18 cellular contexts compared by ENCODE assay signal in the genomic region with DNA sequence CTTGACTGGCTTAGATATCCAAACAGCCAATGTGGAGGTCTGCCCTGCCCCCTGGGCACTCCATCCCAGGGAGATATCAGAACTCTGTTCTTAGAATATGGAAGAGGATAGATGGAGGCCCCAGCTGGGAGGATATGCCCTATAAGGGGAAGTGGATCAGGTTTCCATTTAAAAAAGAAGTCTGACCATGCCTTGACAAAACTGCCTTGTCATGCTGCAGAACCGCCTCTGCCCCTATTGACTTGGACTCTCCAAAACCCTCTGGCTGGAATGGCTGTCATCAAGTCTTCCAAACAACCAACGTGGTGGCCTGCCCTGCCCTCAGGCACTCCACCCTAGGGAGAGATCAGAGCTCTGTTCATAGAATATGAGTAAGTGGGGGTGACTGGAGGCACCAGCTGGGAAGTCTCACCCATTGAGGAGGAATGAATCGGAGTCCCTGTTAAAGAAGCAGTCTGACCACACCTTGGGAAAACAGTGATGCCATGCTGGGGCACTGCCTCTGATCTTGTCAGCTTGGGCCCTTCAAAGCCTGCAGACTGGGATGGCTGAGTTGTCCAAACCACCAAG.
DNase-seq lines count a peak whose midpoint lies in the region; ATAC-seq, FAIRE-seq and TF ChIP-seq lines count a peak whose summit lies in the region.
"Had no signal": no experiment of that assay in that cellular context is flagged by ENCODE, and none has a peak within 500 bp of the region (broad histone marks: within the 10 kb centered on the region; RNA-seq: fewer than 3 reads in every experiment).

No MANE protein-coding gene starts in this region.

- no peak overlapping the region for H3K4me3 Mint-ChIP-seq in activated naive CD4-positive, alpha-beta T cell treated with anti-CD3 and anti-CD28 coated beads for 36 hours
- H3K4me3 Mint-ChIP-seq in stimulated activated naive B cell treated with anti-CD40 and anti-IgM and Interleukin-4, amounts not matched to agents 10 μg/mL and 1 μg/mL and 100 μg/mL, for 72 hours, result peak overlapping the region; percentile 33 to 56
- H3K4me3 Mint-ChIP-seq: HFFc6 had no signal

- TF ChIP-seq CTCF in PC-3 (conservative IDR thresholded peaks at IDR 0.05; ENCODE audit: low read depth, low read length) (no peak), K562 (IDR thresholded peaks at IDR 0.05 in 2 of 3, conservative IDR thresholded peaks at IDR 0.05 in 1 of 3; ENCODE audit: insufficient read depth in 2 of 3, low read depth in 1 of 3, low read length in 3 of 3) (no peak)

- peaks cover 62% of the 10 kb centered on the region for H3K4me1 Mint-ChIP-seq in activated naive CD4-positive, alpha-beta T cell treated with anti-CD3 and anti-CD28 coated beads for 36 hours (ENCODE audit: low read depth)
- peaks cover 36 to 64% of the 10 kb centered on the region in 2 donors for H3K4me1 Mint-ChIP-seq in stimulated activated naive B cell treated with anti-CD40 and anti-IgM and Interleukin-4, amounts not matched to agents 10 μg/mL and 1 μg/mL and 100 μg/mL, for 72 hours

- H2AFZ ChIP-seq in PC-3 (ENCODE audit: low read length) (no peak overlapping the region), K562 (ENCODE audit: low read depth, low read length) (peak overlapping the region; percentile 38)

- H3K4me3 ChIP-seq in PC-3 (ENCODE audit: low read length) (no peak overlapping the region), K562 (peak overlapping the region; percentile 67)
- H3K4me3 ChIP-seq: cardiac muscle cell, thyroid gland had no signal

- H3K9me2 ChIP-seq in PC-3 (replicated peaks; ENCODE audit: low read length), result no peaks in the 10 kb centered on the region

- no peak overlapping the region for H3K4me2 ChIP-seq in PC-3 (ENCODE audit: low read length)
- H3K4me2 ChIP-seq in K562 (ENCODE audit: insufficient read depth, low read length), result peak overlapping the region; percentile 91

- H4K20me1 ChIP-seq in PC-3 (ENCODE audit: low read length) (no peaks in the 10 kb centered on the region), K562 (replicated peaks; ENCODE audit: control insufficient read depth, insufficient read depth, low read length) (no peaks in the 10 kb centered on the region)

- H3K9ac ChIP-seq in PC-3 (ENCODE audit: low read length), result no peak overlapping the region
- peak overlapping the region; percentile 90; a peak in 3 of 4 replicates for H3K9ac ChIP-seq in K562 (ENCODE audit: insufficient read depth in 1 of 2, low read depth in 2 of 2, low read length in 2 of 2)

- peaks cover 4% of the 10 kb centered on the region for H3K36me3 Mint-ChIP-seq in activated naive CD4-positive, alpha-beta T cell treated with anti-CD3 and anti-CD28 coated beads for 36 hours (ENCODE audit: low read depth)
- H3K36me3 Mint-ChIP-seq in stimulated activated naive B cell treated with anti-CD40 and anti-IgM and Interleukin-4, amounts not matched to agents 10 μg/mL and 1 μg/mL and 100 μg/mL, for 72 hours, result peaks cover 4 to 12% of the 10 kb centered on the region in 2 donors
- H3K36me3 Mint-ChIP-seq: activated naive CD4-positive, alpha-beta T cell treated with anti-CD3 and anti-CD28 coated beads, Interleukin-2, amount 50 U/mL, for 24 hours had no signal

- H3K79me2 ChIP-seq in PC-3 (ENCODE audit: low read length) (no peaks in the 10 kb centered on the region), K562 (ENCODE audit: control insufficient read depth, insufficient read depth, low read length) (peaks cover 17% of the 10 kb centered on the region)

- H3K4me1 ChIP-seq in PC-3 (ENCODE audit: insufficient read depth, low read length) (no peaks in the 10 kb centered on the region), K562 (replicated peaks in 1 of 2; ENCODE audit: control insufficient read depth in 2 of 2, insufficient read depth in 2 of 2, low read length in 2 of 2) (peaks cover 9 to 13% of the 10 kb centered on the region in 2 experiments; a peak in 3 of 5 replicates)
- H3K4me1 ChIP-seq: Caco-2, thyroid gland had no signal

- BruUV-seq in PC-3 (replicated peaks; lab: Mats Ljungman, UMichigan) (no TSS peak), K562 (replicated peaks; lab: Mats Ljungman, UMichigan) (no TSS peak)

- H3K27ac ChIP-seq in PC-3 (ENCODE audit: low read length) (peak overlapping the region; percentile 44), K562 (ENCODE audit: extremely low read depth, low read depth, low read length) (peak overlapping the region; percentile 100)
- H3K27ac ChIP-seq: cardiac muscle cell, thyroid gland had no signal

- intact Hi-C loops in activated naive CD4-positive, alpha-beta T cell treated with anti-CD3 and anti-CD28 coated beads for 36 hours (cut with micrococcal nuclease), result loop anchor here (5.0 kb wide), 1 partner anchor 173 kb away; no protein-coding TSS in a partner anchor
- intact Hi-C loops in PC-3 (cut with micrococcal nuclease) (no loop called here), K562 (cut with micrococcal nuclease) (loop anchor here (5.0 kb wide), 3 partner anchors 53 to 178 kb away; no protein-coding TSS in a partner anchor)

- TF ChIP-seq POLR2A in K562 (conservative IDR thresholded peaks at IDR 0.05), result no peak

- H3K27me3 Mint-ChIP-seq in activated naive CD4-positive, alpha-beta T cell treated with anti-CD3 and anti-CD28 coated beads for 36 hours (ENCODE audit: low read depth), result no peaks in the 10 kb centered on the region
- H3K27me3 Mint-ChIP-seq in stimulated activated naive B cell treated with anti-CD40 and anti-IgM and Interleukin-4, amounts not matched to agents 10 μg/mL and 1 μg/mL and 100 μg/mL, for 72 hours, result peaks cover 0 to 34% of the 10 kb centered on the region in 2 donors
- H3K27me3 Mint-ChIP-seq: activated naive CD4-positive, alpha-beta T cell treated with anti-CD3 and anti-CD28 coated beads, Interleukin-2, amount 50 U/mL, for 24 hours had no signal

- H3K27ac Mint-ChIP-seq in activated naive CD4-positive, alpha-beta T cell treated with anti-CD3 and anti-CD28 coated beads for 36 hours, result peak overlapping the region; percentile 47
- H3K27ac Mint-ChIP-seq in stimulated activated naive B cell treated with anti-CD40 and anti-IgM and Interleukin-4, amounts not matched to agents 10 μg/mL and 1 μg/mL and 100 μg/mL, for 72 hours, result peak overlapping the region; percentile 77
- H3K27ac Mint-ChIP-seq: HFFc6 had no signal

- POLR2A ChIA-PET in PC-3 (lab: Charles Lee; ENCODE audit: unreplicated experiment) (no interaction called here), K562 (lab: Yijun Ruan, JAX) (interaction anchor here (0.6 kb wide), 2 partner anchors 114 to 260 kb away, joined by 3 to 4 read pairs; no protein-coding TSS in a partner anchor)

- in situ Hi-C loops in K562 (cut with MboI), result no loop called here

- CTCF ChIA-PET in activated naive CD4-positive, alpha-beta T cell treated with anti-CD3 and anti-CD28 coated beads for 36 hours (lab: Charles Lee), result no interaction called here
- CTCF ChIA-PET in PC-3 (lab: Charles Lee) (no interaction called here), K562 (lab: Yijun Ruan, JAX; ENCODE audit: low intra/inter-chr PET ratio) (no interaction called here)

- DNase-seq in activated naive CD4-positive, alpha-beta T cell treated with anti-CD3 and anti-CD28 coated beads for 36 hours, result no peak
- no peak for DNase-seq in activated naive CD4-positive, alpha-beta T cell treated with Interleukin-2 at 50 U/mL for 16 hours
- DNase-seq in PC-3 (peak; percentile 30), K562 (ENCODE audit: extremely low read depth in 1 of 4, low spot score in 3 of 4) (peak in 3 of 4 experiments; percentile 10 to 57 (median 31)), hypothalamus (lab: John Stamatoyannopoulos, UW) (no peak), HUDEP-2 (lab: John Stamatoyannopoulos, UW; ENCODE audit: unreplicated experiment in 76 of 76) (no peak)
- DNase-seq in stimulated activated naive B cell treated with anti-CD40 and anti-IgM and Interleukin-4, amounts not matched to agents 10 μg/mL and 1 μg/mL and 100 μg/mL, for 72 hours, result no peak
- DNase-seq: Caco-2, HFFc6, mesenchymal stem cell, NCI-H2107, right cardiac atrium, SIG-M5, thyroid gland had no signal

- H3K9me3 Mint-ChIP-seq in activated naive CD4-positive, alpha-beta T cell treated with anti-CD3 and anti-CD28 coated beads for 36 hours, result peaks cover 5% of the 10 kb centered on the region
- H3K9me3 Mint-ChIP-seq in stimulated activated naive B cell treated with anti-CD40 and anti-IgM and Interleukin-4, amounts not matched to agents 10 μg/mL and 1 μg/mL and 100 μg/mL, for 72 hours, result peaks cover 3 to 6% of the 10 kb centered on the region in 2 donors
- H3K9me3 Mint-ChIP-seq: HFFc6 had no signal

- H3K27me3 ChIP-seq in PC-3 (ENCODE audit: low read length) (no peaks in the 10 kb centered on the region), K562 (ENCODE audit: control insufficient read depth in 2 of 2, insufficient read depth in 2 of 2, low read length in 2 of 2) (no peaks in the 10 kb centered on the region)
- H3K27me3 ChIP-seq: cardiac muscle cell, thyroid gland had no signal

- no peaks in the 10 kb centered on the region for H3K36me3 ChIP-seq in PC-3 (ENCODE audit: low read depth, low read length)
- H3K36me3 ChIP-seq in K562 (ENCODE audit: control insufficient read depth, insufficient read depth, low read length), result peaks cover 12% of the 10 kb centered on the region; the same call in 2 of the 3 replicates
- H3K36me3 ChIP-seq: cardiac muscle cell, thyroid gland had no signal

- H3K9me3 ChIP-seq in PC-3 (ENCODE audit: low read length), result no peaks in the 10 kb centered on the region
- peaks cover 21% of the 10 kb centered on the region for H3K9me3 ChIP-seq in K562 (replicated peaks; ENCODE audit: control insufficient read depth, insufficient read depth, low read depth, low read length)
- H3K9me3 ChIP-seq: Caco-2, thyroid gland had no signal

- no peak for TF ChIP-seq RAD21 in K562 (CRISPR knock-in tag; conservative IDR thresholded peaks at IDR 0.05 in 1 of 2, IDR thresholded peaks at IDR 0.05 in 1 of 2)

- FAIRE-seq in K562 (lab: Jason Lieb, UNC), result no peak
- FAIRE-seq: frontal cortex had no signal

- no peaks in the 10 kb centered on the region for H3F3A ChIP-seq in PC-3 (ENCODE audit: low read length, unreplicated experiment)

- H3K9me1 ChIP-seq in K562 (ENCODE audit: control insufficient read depth, insufficient read depth, low read length), result no peaks in the 10 kb centered on the region

- ATAC-seq in PC-3 (peak; percentile 33), K562 (peak; percentile 68), GM18517 (IDR thresholded peaks at IDR 0.05; ENCODE audit: unreplicated experiment) (no peak)
- no peak for ATAC-seq in stimulated activated naive B cell treated with anti-CD40 and anti-IgM and Interleukin-4, amounts not matched to agents 10 μg/mL and 1 μg/mL and 100 μg/mL, for 72 hours (replicated peaks)
- ATAC-seq: right cardiac atrium had no signal

- no peak for TF ChIP-seq EP300 in K562 (IDR thresholded peaks at IDR 0.05; ENCODE audit: low read length)

- 5% methylated on average over 3 of the region's 3 CpGs for whole genome bisulfite sequencing in K562 (ENCODE audit: insufficient coverage, low coverage, missing lambda C conversion rate)

TF ChIP-seq in K562, 482 proteins besides CTCF, POLR2A, EP300 and RAD21 (continues in another document):
- TF ChIP-seq CCNT2 (IDR thresholded peaks at IDR 0.05; ENCODE audit: borderline replicate concordance, extremely low read depth, insufficient read length, low read depth, low read length) (no peak), NFXL1 (CRISPR knock-in tag; IDR thresholded peaks at IDR 0.05) (no peak), SMARCC2 (IDR thresholded peaks at IDR 0.05; ENCODE audit: low read depth) (no peak), TEAD4 (IDR thresholded peaks at IDR 0.05; ENCODE audit: low read length) (0 out of 2 replicates have a peak, but pooled peaks have one; percentile 26), TEAD4 (CRISPR knock-in tag; IDR thresholded peaks at IDR 0.05; ENCODE audit: borderline replicate concordance) (no peak)

Comparison
In these comparisons a context has a peak if more than half of its experiments do, and no peak if none do; other contexts are left out.
1. DNase-seq: peak in PC-3 (single experiment) and K562 (3 of 4); none in activated naive CD4-positive, alpha-beta T cell treated with anti-CD3 and anti-CD28 coated beads for 36 hours (single experiment), activated naive CD4-positive, alpha-beta T cell treated with Interleukin-2 at 50 U/mL for 16 hours (single experiment), stimulated activated naive B cell treated with anti-CD40 and anti-IgM and Interleukin-4, amounts not matched to agents 10 μg/mL and 1 μg/mL and 100 μg/mL, for 72 hours (single experiment), hypothalamus (0 of 51) and HUDEP-2 (0 of 76).
2. ATAC-seq: peak in PC-3 (single experiment) and K562 (single experiment); none in stimulated activated naive B cell treated with anti-CD40 and anti-IgM and Interleukin-4, amounts not matched to agents 10 μg/mL and 1 μg/mL and 100 μg/mL, for 72 hours (0 of 2) and GM18517 (single experiment).